ENCODE assay signal across 15 cellular contexts in the genomic region with DNA sequence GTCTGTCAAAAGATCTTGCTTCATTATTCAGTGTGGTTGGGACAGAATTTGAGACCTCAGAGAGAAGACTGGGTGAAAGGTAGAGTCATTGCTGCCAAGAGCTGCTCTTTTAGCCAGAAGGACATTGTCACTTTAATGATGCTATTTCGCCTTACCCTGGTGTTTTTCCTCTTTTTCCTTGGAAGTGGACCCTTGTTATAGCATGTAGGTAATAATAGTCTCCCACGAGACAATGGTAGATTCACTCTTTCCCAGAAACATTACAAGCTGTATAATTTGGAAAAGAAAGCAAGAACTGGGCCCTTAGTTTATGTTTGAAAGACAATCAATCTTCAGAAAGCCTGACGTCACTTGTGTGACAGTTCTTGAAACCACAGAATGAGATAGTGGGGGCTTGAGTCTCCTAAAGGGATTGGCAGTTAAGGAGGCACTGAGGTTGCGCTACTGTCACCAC. TPM values are rescaled to one million over a fixed set of nuclear protein-coding genes. Genes with fewer than 3 reads are reported as not detected.
A peak's percentile ranks its signal among the peaks of the same experiment; 100 is the strongest.
DNase-seq lines count a peak whose midpoint lies in the region; ATAC-seq, FAIRE-seq and TF ChIP-seq lines count a peak whose summit lies in the region.
"Had no signal": no experiment of that assay in that cellular context is flagged by ENCODE, and none has a peak within 500 bp of the region (broad histone marks: within the 10 kb centered on the region; RNA-seq: fewer than 3 reads in every experiment).

No MANE protein-coding gene starts in this region.

- no peaks in the 10 kb centered on the region for H3K36me3 Mint-ChIP-seq in astrocyte (ENCODE audit: low read depth, unreplicated experiment)
- no peaks in the 10 kb centered on the region for H3K36me3 Mint-ChIP-seq in naive thymus-derived CD8-positive, alpha-beta T cell
- H3K36me3 Mint-ChIP-seq: CD4-positive, CD25-positive, alpha-beta regulatory T cell had no signal

- H2AFZ ChIP-seq in astrocyte (ENCODE audit: low read depth, low read length): no peak overlapping the region
- H2AFZ ChIP-seq in neural cell (ENCODE audit: low read depth, low read length): no peak overlapping the region
- H2AFZ ChIP-seq: PC-9 had no signal

- no peaks in the 10 kb centered on the region for H3K9me3 ChIP-seq in astrocyte (ENCODE audit: insufficient read depth, low read depth, low read length)
- no peaks in the 10 kb centered on the region for H3K9me3 ChIP-seq in neural cell (ENCODE audit: low read length)
- H3K9me3 ChIP-seq in tibial nerve: no peaks in the 10 kb centered on the region

- peak overlapping the region; percentile 64 for H3K9ac ChIP-seq in astrocyte (ENCODE audit: low read length)
- peak overlapping the region; percentile 97 for H3K9ac ChIP-seq in neural cell (ENCODE audit: low read length)

- 60 to 69% methylated on average over 4 of the region's 4 CpGs for WGBS in tibial nerve, 2 donors

- no peak for TF ChIP-seq POLR2A in tibial nerve (IDR thresholded peaks at IDR 0.05)

- POLR2A ChIA-PET in naive thymus-derived CD8-positive, alpha-beta T cell (lab: Charles Lee): no interaction called here

- H3K27ac Mint-ChIP-seq in astrocyte (ENCODE audit: unreplicated experiment): no peak overlapping the region
- H3K27ac Mint-ChIP-seq in naive thymus-derived CD8-positive, alpha-beta T cell: no peak overlapping the region
- H3K27ac Mint-ChIP-seq: CD4-positive, CD25-positive, alpha-beta regulatory T cell; T-helper 1 cell treated with Interleukin-12 subunit alpha and Interleukin-12 subunit beta and Interleukin-4 antibody, amounts not matched to agents 30 μg/mL and 1 μg/mL, for 36 hours had no signal

- no peaks in the 10 kb centered on the region for H3K9me2 ChIP-seq in neural cell (ENCODE audit: insufficient read depth, low read length)

- H3K27me3 Mint-ChIP-seq in astrocyte (ENCODE audit: low read depth, unreplicated experiment): peaks cover 5% of the 10 kb centered on the region
- H3K27me3 Mint-ChIP-seq in naive thymus-derived CD8-positive, alpha-beta T cell: peaks cover 44 to 74% (median 57%) of the 10 kb centered on the region in 5 donors

- TF ChIP-seq CTCF in astrocyte (IDR thresholded peaks at IDR 0.05; ENCODE audit: insufficient read depth, low read depth, low read length) (no peak), fibroblast of pulmonary artery (IDR thresholded peaks at IDR 0.05; ENCODE audit: low read length, missing control alignments) (no peak), neural cell (IDR thresholded peaks at IDR 0.05; ENCODE audit: poor library complexity, severe bottlenecking) (no peak), tibial nerve (IDR thresholded peaks at IDR 0.05) (no peak)

- peaks cover 58% of the 10 kb centered on the region for H3K4me1 ChIP-seq in astrocyte (ENCODE audit: insufficient read depth, low read length)
- H3K4me1 ChIP-seq in tibial nerve: peaks cover 0 to 77% (median 33%) of the 10 kb centered on the region in 4 donors

- no peaks in the 10 kb centered on the region for H3K9me3 Mint-ChIP-seq in astrocyte (ENCODE audit: unreplicated experiment)
- no peaks in the 10 kb centered on the region for H3K9me3 Mint-ChIP-seq in naive thymus-derived CD8-positive, alpha-beta T cell
- H3K9me3 Mint-ChIP-seq: T-helper 1 cell treated with Interleukin-12 subunit alpha and Interleukin-12 subunit beta and Interleukin-4 antibody, amounts not matched to agents 30 μg/mL and 1 μg/mL, for 36 hours had no signal

- TF ChIP-seq RAD21 in neural cell (conservative IDR thresholded peaks at IDR 0.05): no peak

- TF ChIP-seq EP300 in neural cell (conservative IDR thresholded peaks at IDR 0.05; ENCODE audit: poor library complexity, severe bottlenecking): no peak
- TF ChIP-seq EP300 in tibial nerve (IDR thresholded peaks at IDR 0.05): no peak

- H3K4me3 Mint-ChIP-seq in astrocyte (ENCODE audit: unreplicated experiment): no peak overlapping the region
- no peak overlapping the region for H3K4me3 Mint-ChIP-seq in naive thymus-derived CD8-positive, alpha-beta T cell
- H3K4me3 Mint-ChIP-seq: CD4-positive, CD25-positive, alpha-beta regulatory T cell; T-helper 1 cell treated with Interleukin-12 subunit alpha and Interleukin-12 subunit beta and Interleukin-4 antibody, amounts not matched to agents 30 μg/mL and 1 μg/mL, for 36 hours had no signal

- H3K27me3 ChIP-seq in astrocyte (ENCODE audit: insufficient read depth, low read length) (no peaks in the 10 kb centered on the region), neural cell (ENCODE audit: insufficient read depth, low read depth, low read length) (no peaks in the 10 kb centered on the region), tibial nerve (peaks cover 0 to 3% of the 10 kb centered on the region in 2 donors)
- H3K27me3 ChIP-seq: foreskin keratinocyte had no signal

- ATAC-seq in naive thymus-derived CD8-positive, alpha-beta T cell: no peak
- ATAC-seq in HG02884 (IDR thresholded peaks at IDR 0.05; ENCODE audit: unreplicated experiment): no peak
- ATAC-seq: foreskin keratinocyte had no signal

- H3K4me3 ChIP-seq in astrocyte (ENCODE audit: insufficient read depth, low read depth, low read length): no peak overlapping the region
- no peak overlapping the region for H3K4me3 ChIP-seq in fibroblast of pulmonary artery (replicated peaks; ENCODE audit: low read depth, low read length)
- peak overlapping the region; percentile 98 for H3K4me3 ChIP-seq in neural cell (ENCODE audit: low read length)
- no peak overlapping the region for H3K4me3 ChIP-seq in tibial nerve
- H3K4me3 ChIP-seq: PC-9 had no signal

- DNase-seq in astrocyte (ENCODE audit: low read depth) (peak; percentile 93), fibroblast of pulmonary artery (ENCODE audit: low read depth) (peak; percentile 45), tibial nerve (ENCODE audit: low spot score in 2 of 2) (no peak), midbrain (lab: John Stamatoyannopoulos, UW) (no peak)
- DNase-seq in naive thymus-derived CD8-positive, alpha-beta T cell: no peak
- DNase-seq: activated effector memory CD4-positive, alpha-beta T cell treated with Interleukin-2 at 50 U/mL for 16 hours; CD4-positive, CD25-positive, alpha-beta regulatory T cell; foreskin keratinocyte; PC-9; stimulated activated CD4-positive, alpha-beta T cell treated with anti-CD3 and anti-CD28 coated beads, Interleukin-4, amount 100 ng/mL, for 1 hour; stimulated activated naive CD4-positive, alpha-beta T cell had no signal

- FAIRE-seq in astrocyte (lab: Jason Lieb, UNC): no peak
- FAIRE-seq: colon had no signal

- no peaks in the 10 kb centered on the region for H3K79me2 ChIP-seq in astrocyte (ENCODE audit: insufficient read depth, low read length)
- H3K79me2 ChIP-seq in neural cell (replicated peaks; ENCODE audit: insufficient read depth, low read length): peaks cover 75% of the 10 kb centered on the region

- H3K36me3 ChIP-seq in astrocyte (ENCODE audit: insufficient read depth, low read length) (no peaks in the 10 kb centered on the region), neural cell (ENCODE audit: insufficient read depth, low read length) (peaks cover 8% of the 10 kb centered on the region), tibial nerve (no peaks in the 10 kb centered on the region)

- H3K27ac ChIP-seq in astrocyte (ENCODE audit: low read depth, low read length) (peak overlapping the region; percentile 43), neural cell (ENCODE audit: low read length) (peak overlapping the region; percentile 92), tibial nerve (peak overlapping the region in 3 of 4 donors; percentile 53 to 82 (median 77))
- H3K27ac ChIP-seq: foreskin keratinocyte, PC-9 had no signal

- no peaks in the 10 kb centered on the region for H3F3A ChIP-seq in neural cell (ENCODE audit: insufficient read depth, low read length, poor library complexity, severe bottlenecking)

- peak overlapping the region; percentile 76 for H3K4me2 ChIP-seq in astrocyte (ENCODE audit: low read length)
- peak overlapping the region; percentile 91 for H3K4me2 ChIP-seq in neural cell (ENCODE audit: low read length)
- H3K4me2 ChIP-seq: PC-9 had no signal

- H4K20me1 ChIP-seq in astrocyte (ENCODE audit: insufficient read depth, low read length) (no peaks in the 10 kb centered on the region), neural cell (ENCODE audit: insufficient read depth) (no peaks in the 10 kb centered on the region)

- peaks cover 31% of the 10 kb centered on the region for H3K4me1 Mint-ChIP-seq in astrocyte (ENCODE audit: low read depth, unreplicated experiment)
- H3K4me1 Mint-ChIP-seq in naive thymus-derived CD8-positive, alpha-beta T cell: peaks cover 1 to 13% (median 11%) of the 10 kb centered on the region in 4 donors

TF ChIP-seq in neural cell, 6 proteins besides CTCF, POLR2A, EP300 and RAD21:
- peak; percentile 7 for TF ChIP-seq POLR2AphosphoS5 (IDR thresholded peaks at IDR 0.05)
- TF ChIP-seq, protein P1, sequence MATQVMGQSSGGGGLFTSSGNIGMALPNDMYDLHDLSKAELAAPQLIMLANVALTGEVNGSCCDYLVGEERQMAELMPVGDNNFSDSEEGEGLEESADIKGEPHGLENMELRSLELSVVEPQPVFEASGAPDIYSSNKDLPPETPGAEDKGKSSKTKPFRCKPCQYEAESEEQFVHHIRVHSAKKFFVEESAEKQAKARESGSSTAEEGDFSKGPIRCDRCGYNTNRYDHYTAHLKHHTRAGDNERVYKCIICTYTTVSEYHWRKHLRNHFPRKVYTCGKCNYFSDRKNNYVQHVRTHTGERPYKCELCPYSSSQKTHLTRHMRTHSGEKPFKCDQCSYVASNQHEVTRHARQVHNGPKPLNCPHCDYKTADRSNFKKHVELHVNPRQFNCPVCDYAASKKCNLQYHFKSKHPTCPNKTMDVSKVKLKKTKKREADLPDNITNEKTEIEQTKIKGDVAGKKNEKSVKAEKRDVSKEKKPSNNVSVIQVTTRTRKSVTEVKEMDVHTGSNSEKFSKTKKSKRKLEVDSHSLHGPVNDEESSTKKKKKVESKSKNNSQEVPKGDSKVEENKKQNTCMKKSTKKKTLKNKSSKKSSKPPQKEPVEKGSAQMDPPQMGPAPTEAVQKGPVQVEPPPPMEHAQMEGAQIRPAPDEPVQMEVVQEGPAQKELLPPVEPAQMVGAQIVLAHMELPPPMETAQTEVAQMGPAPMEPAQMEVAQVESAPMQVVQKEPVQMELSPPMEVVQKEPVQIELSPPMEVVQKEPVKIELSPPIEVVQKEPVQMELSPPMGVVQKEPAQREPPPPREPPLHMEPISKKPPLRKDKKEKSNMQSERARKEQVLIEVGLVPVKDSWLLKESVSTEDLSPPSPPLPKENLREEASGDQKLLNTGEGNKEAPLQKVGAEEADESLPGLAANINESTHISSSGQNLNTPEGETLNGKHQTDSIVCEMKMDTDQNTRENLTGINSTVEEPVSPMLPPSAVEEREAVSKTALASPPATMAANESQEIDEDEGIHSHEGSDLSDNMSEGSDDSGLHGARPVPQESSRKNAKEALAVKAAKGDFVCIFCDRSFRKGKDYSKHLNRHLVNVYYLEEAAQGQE (IDR thresholded peaks at IDR 0.05; ENCODE audit: borderline replicate concordance): no peak

RNA-seq across cellular contexts. Expression of a gene that starts 3.8 kb away (rescaled TPM):
- total RNA-seq in astrocyte (2.9 and 4.6 TPM in 2 replicates), tibial nerve (1 to 10 TPM in 2 of 4 donors, under 1 TPM in 2; 0.60 to 1.7 (median 1.0) TPM)
- polyA plus RNA-seq in neural cell: 41.4 and 42.9 TPM in 2 replicates
- 82.3 and 82.9 TPM in 2 replicates for polyA minus RNA-seq in neural cell
- total RNA-seq in naive thymus-derived CD8-positive, alpha-beta T cell: not detected
- polyA plus RNA-seq in naive thymus-derived CD8-positive, alpha-beta T cell: not detected
- total RNA-seq: CD4-positive, CD25-positive, alpha-beta regulatory T cell had no signal
- polyA plus RNA-seq: CD4-positive, CD25-positive, alpha-beta regulatory T cell had no signal

Comparison
In these comparisons a context has a peak if more than half of its experiments do, and no peak if none do; other contexts are left out.
1. DNase-seq: peak in astrocyte (single experiment) and fibroblast of pulmonary artery (single experiment); none in tibial nerve (0 of 2), midbrain (single experiment) and naive thymus-derived CD8-positive, alpha-beta T cell (0 of 10).
2. Peak in every context shown above with its lines, with median percentiles within 50 percentile points of each other: H3K27ac ChIP-seq.